ENCODE assay signal across 24 cellular contexts in the genomic region with DNA sequence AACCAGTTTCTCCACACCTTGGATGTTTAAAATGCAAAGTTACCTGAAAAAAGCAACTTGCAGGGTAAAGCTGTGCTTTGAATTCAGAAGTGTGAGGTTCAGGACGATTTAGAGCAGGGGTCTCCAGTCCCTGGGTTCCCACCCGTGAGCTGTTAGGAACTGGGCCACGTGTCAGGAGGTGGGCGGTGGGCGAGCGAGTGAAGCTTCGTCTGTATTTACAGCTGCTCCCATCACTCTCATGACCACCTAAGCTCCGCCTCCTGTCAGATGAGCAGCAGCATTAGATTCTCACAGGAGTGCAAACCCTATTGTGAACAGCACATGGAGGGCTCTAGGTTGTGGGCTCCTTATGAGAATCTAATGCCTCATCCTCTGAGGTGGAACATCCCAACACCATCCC.
A peak's percentile ranks its signal among the peaks of the same experiment; 100 is the strongest.
DNase-seq lines count a peak whose midpoint lies in the region; ATAC-seq lines count a peak whose summit lies in the region.
"Had no signal": no experiment of that assay in that cellular context is flagged by ENCODE, and none has a peak within 500 bp of the region (broad histone marks: within the 10 kb centered on the region; RNA-seq: fewer than 3 reads in every experiment).

No MANE protein-coding gene starts in this region.

- no peaks in the 10 kb centered on the region for H3K4me1 Mint-ChIP-seq in stimulated activated effector memory CD8-positive, alpha-beta T cell treated with anti-CD3 and anti-CD28 coated beads, Interleukin-12 subunit alpha, Interleukin-12 subunit beta, amount 100 ng/mL, for 72 hours

- H3K4me3 Mint-ChIP-seq in stimulated activated effector memory CD8-positive, alpha-beta T cell treated with anti-CD3 and anti-CD28 coated beads, Interleukin-12 subunit alpha, Interleukin-12 subunit beta, amount 100 ng/mL, for 72 hours = no peak overlapping the region
- H3K4me3 Mint-ChIP-seq: activated CD4-positive, alpha-beta memory T cell treated with anti-CD3 and anti-CD28 coated beads for 36 hours; brain; CD4-positive, alpha-beta T cell; effector memory CD8-positive, alpha-beta T cell had no signal

- ATAC-seq in stimulated activated effector memory CD8-positive, alpha-beta T cell treated with anti-CD3 and anti-CD28 coated beads, Interleukin-12 subunit alpha, Interleukin-12 subunit beta, amount 100 ng/mL, for 72 hours = no peak
- ATAC-seq in HG02870 (IDR thresholded peaks at IDR 0.05; ENCODE audit: unreplicated experiment) = no peak
- ATAC-seq: effector memory CD8-positive, alpha-beta T cell; GM12878; lower lobe of right lung; stimulated activated naive CD8-positive, alpha-beta T cell treated with anti-CD3 and anti-CD28 coated beads, Interleukin-15, Interleukin-2, amounts not matched to agents 100 U/mL and 50 U/mL, for 24 hours had no signal

- no peak overlapping the region for H3K27ac Mint-ChIP-seq in stimulated activated effector memory CD8-positive, alpha-beta T cell treated with anti-CD3 and anti-CD28 coated beads, Interleukin-12 subunit alpha, Interleukin-12 subunit beta, amount 100 ng/mL, for 72 hours
- H3K27ac Mint-ChIP-seq: activated CD4-positive, alpha-beta memory T cell treated with anti-CD3 and anti-CD28 coated beads for 36 hours; CD4-positive, alpha-beta T cell; effector memory CD8-positive, alpha-beta T cell had no signal

- DNase-seq in NCI-H1092 (lab: John Stamatoyannopoulos, UW) = peak; percentile 87
- DNase-seq in NCI-H1436 treated with DMSO at 0.1 percent for 48 hours (lab: John Stamatoyannopoulos, UW) = peak; percentile 36
- DNase-seq in NCI-H510A (lab: John Stamatoyannopoulos, UW) = peak; percentile 64
- DNase-seq in islet precursor cell = peak; percentile 39
- no peak for DNase-seq in stimulated activated effector memory CD8-positive, alpha-beta T cell treated with anti-CD3 and anti-CD28 coated beads, Interleukin-12 subunit alpha, Interleukin-12 subunit beta, amount 100 ng/mL, for 72 hours (ENCODE audit: low spot score in 2 of 2)
- DNase-seq in T-helper 2 cell = no peak
- DNase-seq: activated CD4-positive, alpha-beta memory T cell treated with anti-CD3 and anti-CD28 coated beads for 36 hours; activated CD4-positive, CD25-positive, alpha-beta regulatory T cell; activated gamma-delta T cell; activated T-cell treated with anti-CD3 and anti-CD28 coated beads for 4 hours; CD4-positive, alpha-beta T cell; effector memory CD8-positive, alpha-beta T cell; esophagus squamous epithelium; KBM-7; lower lobe of right lung; occipital lobe; OCI-M1; stimulated activated CD4-positive, alpha-beta T cell treated with anti-CD3 and anti-CD28 coated beads, Interleukin-4, amount 100 ng/mL, for 24 hours; stimulated activated naive CD8-positive, alpha-beta T cell treated with anti-CD3 and anti-CD28 coated beads, Interleukin-15, Interleukin-2, amounts not matched to agents 100 U/mL and 50 U/mL, for 24 hours; T1000; thyroid gland had no signal

- H3K36me3 Mint-ChIP-seq in stimulated activated effector memory CD8-positive, alpha-beta T cell treated with anti-CD3 and anti-CD28 coated beads, Interleukin-12 subunit alpha, Interleukin-12 subunit beta, amount 100 ng/mL, for 72 hours = no peaks in the 10 kb centered on the region
- H3K36me3 Mint-ChIP-seq: activated CD4-positive, alpha-beta memory T cell treated with anti-CD3 and anti-CD28 coated beads for 36 hours; brain had no signal

- peaks cover 2% of the 10 kb centered on the region for H3K9me3 Mint-ChIP-seq in stimulated activated effector memory CD8-positive, alpha-beta T cell treated with anti-CD3 and anti-CD28 coated beads, Interleukin-12 subunit alpha, Interleukin-12 subunit beta, amount 100 ng/mL, for 72 hours
- H3K9me3 Mint-ChIP-seq: activated CD4-positive, alpha-beta memory T cell treated with anti-CD3 and anti-CD28 coated beads for 36 hours; CD4-positive, alpha-beta T cell had no signal

Comparison
In these comparisons a context has a peak if more than half of its experiments do, and no peak if none do; other contexts are left out.
1. DNase-seq: peak in NCI-H1092 (single experiment), NCI-H1436 treated with DMSO at 0.1 percent for 48 hours (single experiment), NCI-H510A (single experiment) and islet precursor cell (single experiment); none in stimulated activated effector memory CD8-positive, alpha-beta T cell treated with anti-CD3 and anti-CD28 coated beads, Interleukin-12 subunit alpha, Interleukin-12 subunit beta, amount 100 ng/mL, for 72 hours (0 of 2) and T-helper 2 cell (0 of 5).